ENCODE assay signal across 13 cellular contexts in the genomic region with DNA sequence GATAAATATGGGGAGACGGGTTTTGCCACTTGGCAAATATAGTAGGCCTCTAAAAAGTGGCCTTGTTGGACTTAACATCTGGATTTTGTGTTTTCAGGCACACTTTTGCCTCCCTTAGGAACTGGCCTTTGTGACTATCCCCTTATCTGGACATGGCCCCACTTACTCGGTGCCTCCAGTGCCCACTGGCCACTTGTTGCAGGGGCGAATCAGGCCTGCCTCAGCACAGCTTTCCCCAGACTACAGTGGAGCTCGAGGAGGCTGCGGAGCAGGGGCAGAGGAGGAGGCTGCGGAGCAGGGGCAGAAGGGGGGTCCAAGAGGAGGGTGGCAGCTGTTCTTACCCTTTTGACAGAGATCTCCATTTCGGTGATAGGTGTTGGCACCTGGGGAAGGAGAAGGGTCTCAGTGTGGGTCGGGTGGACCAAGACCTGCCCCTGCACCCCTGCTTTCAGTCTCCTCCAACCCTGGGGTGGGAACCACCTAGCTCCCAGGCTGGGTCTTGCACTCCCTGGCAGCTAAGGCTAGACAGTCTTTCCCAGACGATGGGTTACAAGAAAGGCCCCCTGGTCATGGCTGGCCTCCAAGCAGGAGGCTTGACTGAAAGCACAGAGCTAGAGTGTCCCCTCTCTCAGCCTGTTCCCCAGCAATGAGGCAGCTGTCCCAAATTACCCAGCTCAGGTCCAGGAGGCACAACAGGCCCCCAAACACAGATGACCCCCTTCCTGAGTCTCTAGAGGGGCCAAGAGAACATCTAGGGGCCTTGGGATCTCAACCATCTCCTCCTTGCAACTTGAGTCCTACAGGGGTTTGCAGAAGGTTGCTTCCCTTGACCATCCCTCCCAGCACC. TPM values are rescaled to one million over a fixed set of nuclear protein-coding genes. Genes with fewer than 3 reads are reported as not detected.
"Had no signal": no experiment of that assay in that cellular context is flagged by ENCODE, and none has a peak within 500 bp of the region (broad histone marks: within the 10 kb centered on the region; RNA-seq: fewer than 3 reads in every experiment).

No MANE protein-coding gene starts in this region.

- ATAC-seq: left ventricle myocardium superior; naive thymus-derived CD4-positive, alpha-beta T cell; stimulated activated naive CD8-positive, alpha-beta T cell treated with anti-CD3 and anti-CD28 coated beads, Interleukin-15, Interleukin-2, amounts not matched to agents 100 U/mL and 50 U/mL, for 24 hours had no signal

- H3K36me3 ChIP-seq: transverse colon, vagina had no signal

- H3K9me3 ChIP-seq: transverse colon, vagina had no signal

- H3K27me3 ChIP-seq: transverse colon, vagina had no signal

- H3K4me3 ChIP-seq: coronary artery, transverse colon, vagina had no signal

- H3K27ac ChIP-seq: coronary artery, transverse colon, vagina had no signal

- DNase-seq: activated CD4-positive, alpha-beta T cell treated with anti-CD3 and anti-CD28 coated beads, Interleukin-2, amount 50 U/mL, for 1 hour; activated CD4-positive, CD25-positive, alpha-beta regulatory T cell treated with anti-CD3 and anti-CD28 coated beads, Interleukin-2, amount 50 U/mL, for 72 hours; activated CD8-positive, alpha-beta memory T cell treated with anti-CD3 and anti-CD28 coated beads, Interleukin-2, amount 50 U/mL, for 4 hours; head of caudate nucleus; left ventricle myocardium superior; mesendoderm; naive thymus-derived CD4-positive, alpha-beta T cell; stimulated activated CD4-positive, alpha-beta T cell treated with anti-CD3 and anti-CD28 coated beads, Interleukin-2, amount 100 ng/mL, for 24 hours; stimulated activated naive CD8-positive, alpha-beta T cell treated with anti-CD3 and anti-CD28 coated beads, Interleukin-15, Interleukin-2, amounts not matched to agents 100 U/mL and 50 U/mL, for 24 hours; T-helper 1 cell had no signal

RNA-seq across cellular contexts. Expression of gene SEMA3G, which starts 6.1 kb away (rescaled TPM):
- polyA plus RNA-seq: naive thymus-derived CD4-positive, alpha-beta T cell had no signal
